Comparison of ENCODE assay signal across 8 cellular contexts in the genomic region with DNA sequence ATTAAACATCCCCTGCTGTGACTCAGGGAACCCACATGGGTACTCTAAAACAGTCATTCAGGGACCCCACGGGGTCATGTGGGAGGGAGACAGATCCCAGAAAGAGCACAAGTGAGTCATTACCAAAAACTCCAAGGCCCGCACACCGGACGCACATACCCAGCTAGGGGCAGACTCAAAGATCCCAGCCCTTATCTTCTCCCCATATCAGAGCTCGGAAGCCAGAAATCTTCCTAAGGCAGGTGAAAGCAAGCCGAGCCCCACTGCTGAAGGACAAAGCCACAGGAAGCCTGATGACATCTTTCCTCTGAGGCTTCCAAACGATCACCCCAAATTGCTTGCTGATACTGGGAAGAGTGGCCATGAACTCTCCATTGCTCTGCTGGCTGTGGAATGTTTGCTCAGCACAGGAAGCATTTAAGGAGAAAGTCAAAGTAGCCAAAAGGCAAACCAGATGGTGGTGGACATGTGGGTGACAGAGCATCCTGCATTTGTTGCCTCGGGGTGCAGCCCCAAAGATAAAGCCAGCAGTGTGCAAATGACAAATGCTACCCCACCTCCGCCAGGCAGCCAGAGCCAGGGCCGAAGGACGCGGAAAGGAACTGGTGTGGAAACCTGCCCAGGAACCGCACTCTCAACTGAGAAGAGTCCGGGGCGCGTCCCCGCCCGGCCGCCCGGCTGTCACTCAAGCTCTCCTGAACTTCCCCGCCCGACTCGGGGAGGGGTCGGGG. TPM values are rescaled to one million over a fixed set of nuclear protein-coding genes. Genes with fewer than 3 reads are reported as not detected.
DNase-seq lines count a peak whose midpoint lies in the region; ATAC-seq, FAIRE-seq and TF ChIP-seq lines count a peak whose summit lies in the region.

No MANE protein-coding gene starts in this region.

- DNase-seq in 8988T (peak; percentile 68), GM18507 (ENCODE audit: extremely low spot score, insufficient read length, low read depth) (peak; percentile 43), NCI-H226 (peak; percentile 94), dermis microvascular lymphatic vessel endothelial cell (ENCODE audit: low read depth in 2 of 2) (peak; percentile 17 to 76), lower leg skin (ENCODE audit: low spot score in 2 of 2) (peak; percentile 62 to 94)
- DNase-seq in activated CD4-positive, alpha-beta T cell treated with anti-CD3 and anti-CD28 coated beads, Interleukin-2, amount 50 U/mL, for 4 hours = peak; percentile 73 to 79
- DNase-seq in stimulated activated CD4-positive, alpha-beta T cell treated with anti-CD3 and anti-CD28 coated beads, Interleukin-4, amount 100 ng/mL, for 48 hours (ENCODE audit: low read depth in 2 of 2) = peak; percentile 66 to 83

- no peak for TF ChIP-seq CTCF in lower leg skin (IDR thresholded peaks at IDR 0.05)

- no peak for FAIRE-seq in GM18507 (lab: Jason Lieb, UNC)

- ATAC-seq in HG02973 (IDR thresholded peaks at IDR 0.05; ENCODE audit: unreplicated experiment) = peak; percentile 39

- 0 to 4% methylated on average over 13 to 24 of the region's 24 CpGs for WGBS in lower leg skin, 2 donors

- TF ChIP-seq POLR2A in lower leg skin (IDR thresholded peaks at IDR 0.05) = no peak

- peak overlapping the region; percentile 60 for H3K4me3 ChIP-seq in lower leg skin (ENCODE audit: low read depth, poor library complexity, severe bottlenecking)

- intact Hi-C loops in lower leg skin (cut with DNase I; ENCODE audit: low total_unique reads) = no loop called here

RNA-seq across cellular contexts. Expression of gene ACTR1B, which starts 0.8 kb away (rescaled TPM):
- total RNA-seq in dermis microvascular lymphatic vessel endothelial cell (62.0 and 80.9 TPM in 2 replicates), lower leg skin (10 to 100 TPM; 47.3 to 82.3 (median 78.4) TPM)

RNA-seq across cellular contexts. Expression of gene C2orf92, which starts 6.5 kb away (rescaled TPM):
- 1.5 and 2.3 TPM in 2 replicates for total RNA-seq in dermis microvascular lymphatic vessel endothelial cell
- 10 to 100 TPM in 2 of 4 donors, 1 to 10 TPM in 2; 5.0 to 20.2 (median 13.4) TPM for total RNA-seq in lower leg skin

RNA-seq across cellular contexts. Expression of gene COX5B, which starts 17.2 kb away (rescaled TPM):
- total RNA-seq in dermis microvascular lymphatic vessel endothelial cell = 320 and 449 TPM in 2 replicates
- total RNA-seq in lower leg skin = 100 to 1,000 TPM; 206 to 427 (median 359) TPM

RNA-seq across cellular contexts. Expression of gene ZAP70, which starts 50.3 kb away (rescaled TPM):
- total RNA-seq in dermis microvascular lymphatic vessel endothelial cell = 0.13 TPM in 2 replicates
- total RNA-seq in lower leg skin = 1 to 10 TPM; 1.1 to 1.6 (median 1.4) TPM

Comparison
In these comparisons a context has a peak if more than half of its experiments do, and no peak if none do; other contexts are left out.
1. Peak in every context shown above with its lines: DNase-seq, ATAC-seq and H3K4me3 ChIP-seq.
2. DNase-seq: peak in every context shown above with its lines; median percentile 94 in NCI-H226; 78 in lower leg skin; 76 in activated CD4-positive, alpha-beta T cell treated with anti-CD3 and anti-CD28 coated beads, Interleukin-2, amount 50 U/mL, for 4 hours; 74 in stimulated activated CD4-positive, alpha-beta T cell treated with anti-CD3 and anti-CD28 coated beads, Interleukin-4, amount 100 ng/mL, for 48 hours; 68 in 8988T; 46 in dermis microvascular lymphatic vessel endothelial cell; 43 in GM18507.